1 cellular context compared by ENCODE assay signal in the genomic region with DNA sequence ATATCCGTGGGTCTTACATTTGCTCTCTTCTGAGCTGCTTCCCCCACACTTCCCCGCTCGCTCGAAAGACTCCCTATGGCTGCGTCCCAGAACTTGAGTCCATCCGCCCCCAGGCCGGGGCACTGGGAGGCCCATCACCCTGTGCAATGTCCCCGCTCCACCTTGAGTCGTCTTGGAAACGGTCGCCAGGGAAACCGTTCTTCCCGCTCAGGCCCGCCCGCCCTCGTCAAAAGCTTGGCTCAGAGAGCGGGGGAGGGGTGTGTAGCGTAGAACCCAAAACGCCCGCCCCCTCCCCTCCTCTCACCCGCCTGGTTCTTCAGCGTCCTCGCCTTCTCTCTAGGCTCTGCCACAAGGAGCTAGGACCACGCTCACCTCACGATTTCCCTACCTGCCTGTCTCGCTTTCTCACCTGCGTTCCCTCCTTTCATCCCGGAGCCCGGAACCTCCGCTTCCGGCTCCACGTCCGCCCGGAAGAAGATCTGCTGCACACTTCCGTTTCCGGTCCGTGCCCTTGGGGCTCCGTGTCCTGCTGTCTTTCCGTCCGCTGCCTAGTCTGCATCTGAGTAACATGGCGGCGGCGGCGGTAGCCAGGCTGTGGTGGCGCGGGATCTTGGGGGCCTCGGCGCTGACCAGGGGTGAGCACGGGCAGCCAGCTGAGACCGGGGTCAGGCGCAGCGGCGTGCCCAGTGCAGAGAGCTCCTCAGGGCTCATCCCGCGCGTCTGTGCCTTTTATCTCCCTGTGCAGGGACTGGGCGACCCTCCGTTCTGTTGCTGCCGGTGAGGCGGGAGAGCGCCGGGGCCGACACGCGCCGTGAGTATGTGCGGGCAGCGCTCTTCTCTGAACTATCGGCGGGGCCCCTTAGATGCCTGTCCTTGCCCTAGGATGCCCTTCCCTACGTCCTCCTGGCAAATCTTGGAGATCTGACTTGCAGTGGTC.
A peak's percentile ranks its signal among the peaks of the same experiment; 100 is the strongest.
TF ChIP-seq lines count a peak whose summit lies in the region.

A gene (minus strand): TSS at position 447 of the 937 bp plus-strand sequence. CDS start 19 bp downstream, at position 428.
A gene (plus strand): TSS at position 551 of the 937 bp plus-strand sequence. CDS start 18 bp downstream, at position 569.

TF ChIP-seq in K562, 482 proteins besides CTCF, POLR2A, EP300 and RAD21 (continued from another document and continues in another):
- TF ChIP-seq FOSL1 (tag; conservative IDR thresholded peaks at IDR 0.05) = peak; percentile 45; the same call in 1 of the 2 replicates
- TF ChIP-seq KAT2B (IDR thresholded peaks at IDR 0.05; ENCODE audit: low read depth, low read length) = no peak
- peak; percentile 93 to 95 for TF ChIP-seq FOXK2 (conservative IDR thresholded peaks at IDR 0.05 in 1 of 2, IDR thresholded peaks at IDR 0.05 in 1 of 2; ENCODE audit: low read depth in 2 of 2)
- TF ChIP-seq OTX1 (CRISPR knock-in tag; IDR thresholded peaks at IDR 0.05) = peak; percentile 85
- peak; percentile 99 for TF ChIP-seq XRCC5 (IDR thresholded peaks at IDR 0.05; ENCODE audit: low read depth, low read length)
- TF ChIP-seq ZNF431 (CRISPR knock-in tag; IDR thresholded peaks at IDR 0.05) = peak; percentile 52; the same call in 1 of the 2 replicates
- peak; percentile 35 to 87; a peak in 3 of 4 replicates for TF ChIP-seq KDM1A (IDR thresholded peaks at IDR 0.05)
- TF ChIP-seq MAFK (IDR thresholded peaks at IDR 0.05; ENCODE audit: low read length) = no peak
- TF ChIP-seq L3MBTL2 (IDR thresholded peaks at IDR 0.05) = peak; percentile 5; the same call in 1 of the 2 replicates
- TF ChIP-seq TCF7L2 (IDR thresholded peaks at IDR 0.05; ENCODE audit: low read depth, low read length) = no peak
- TF ChIP-seq ELF1 (tag; IDR thresholded peaks at IDR 0.05) = peak; percentile 85
- 0 out of 2 replicates have a peak, but pooled peaks have one; percentile 17 for TF ChIP-seq MYBL2 (IDR thresholded peaks at IDR 0.05; ENCODE audit: low read depth)
- no peak for TF ChIP-seq MYBL2 (CRISPR knock-in tag; IDR thresholded peaks at IDR 0.05; ENCODE audit: borderline replicate concordance)
- TF ChIP-seq ARHGAP35 (IDR thresholded peaks at IDR 0.05; ENCODE audit: partially characterized antibody) = peak; percentile 63
- TF ChIP-seq ZNF589 (CRISPR knock-in tag; IDR thresholded peaks at IDR 0.05; ENCODE audit: low read depth) = no peak
- TF ChIP-seq TAF1 (IDR thresholded peaks at IDR 0.05; ENCODE audit: control insufficient read depth, extremely low read depth, insufficient read depth, low read length, severe bottlenecking) = peak; percentile 98
- no peak for TF ChIP-seq STAG1 (CRISPR knock-in tag; IDR thresholded peaks at IDR 0.05; ENCODE audit: borderline replicate concordance)
- TF ChIP-seq, protein P1, sequence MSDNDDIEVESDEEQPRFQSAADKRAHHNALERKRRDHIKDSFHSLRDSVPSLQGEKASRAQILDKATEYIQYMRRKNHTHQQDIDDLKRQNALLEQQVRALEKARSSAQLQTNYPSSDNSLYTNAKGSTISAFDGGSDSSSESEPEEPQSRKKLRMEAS (CRISPR knock-in tag; IDR thresholded peaks at IDR 0.05) = peak; percentile 64
- peak in 1 of 2 experiments; percentile 40; a peak in 2 of 4 replicates for TF ChIP-seq ETV6 (IDR thresholded peaks at IDR 0.05; ENCODE audit: borderline replicate concordance in 1 of 2, low read depth in 2 of 2, low read length in 1 of 2)
- TF ChIP-seq ETV6 (CRISPR knock-in tag; IDR thresholded peaks at IDR 0.05; ENCODE audit: borderline replicate concordance) = no peak
- TF ChIP-seq MTA2 (IDR thresholded peaks at IDR 0.05; ENCODE audit: low read depth) = no peak
- no peak for TF ChIP-seq HDAC6 (IDR thresholded peaks at IDR 0.05; ENCODE audit: low read depth, low read length)
- TF ChIP-seq POLR3G (IDR thresholded peaks at IDR 0.05; ENCODE audit: extremely low read depth, insufficient read length, insufficient replicate concordance) = no peak
- TF ChIP-seq RCOR1 (IDR thresholded peaks at IDR 0.05; ENCODE audit: borderline replicate concordance in 1 of 2, low read depth in 2 of 2, low read length in 2 of 2) = peak in 1 of 2 experiments; percentile 61; a peak in 3 of 4 replicates
- peak; percentile 94 for TF ChIP-seq TAF7 (tag; IDR thresholded peaks at IDR 0.05)
- TF ChIP-seq KLF13 (tag; IDR thresholded peaks at IDR 0.05; ENCODE audit: borderline replicate concordance, low read depth) = peak; percentile 81
- TF ChIP-seq STAT5A (IDR thresholded peaks at IDR 0.05; ENCODE audit: borderline replicate concordance, low read length) = peak; percentile 54; the same call in 1 of the 2 replicates
- TF ChIP-seq RNF2 (IDR thresholded peaks at IDR 0.05) = peak; percentile 90
- TF ChIP-seq SMARCC2 (IDR thresholded peaks at IDR 0.05; ENCODE audit: low read depth) = no peak
- peak; percentile 92 for TF ChIP-seq ZZZ3 (IDR thresholded peaks at IDR 0.05)
- peak; percentile 24; the same call in 1 of the 2 replicates for TF ChIP-seq FOXK1 (CRISPR knock-in tag; IDR thresholded peaks at IDR 0.05; ENCODE audit: borderline replicate concordance)
- TF ChIP-seq JUN (IDR thresholded peaks at IDR 0.05; ENCODE audit: borderline replicate concordance, low read depth, low read length) = no peak; the same call in 1 of the 2 replicates
- TF ChIP-seq JUN (CRISPR knock-in tag; IDR thresholded peaks at IDR 0.05; ENCODE audit: borderline replicate concordance) = no peak
- peak; percentile 98 for TF ChIP-seq ETV1 (tag; conservative IDR thresholded peaks at IDR 0.05; ENCODE audit: low read depth)
- TF ChIP-seq, protein P2, sequence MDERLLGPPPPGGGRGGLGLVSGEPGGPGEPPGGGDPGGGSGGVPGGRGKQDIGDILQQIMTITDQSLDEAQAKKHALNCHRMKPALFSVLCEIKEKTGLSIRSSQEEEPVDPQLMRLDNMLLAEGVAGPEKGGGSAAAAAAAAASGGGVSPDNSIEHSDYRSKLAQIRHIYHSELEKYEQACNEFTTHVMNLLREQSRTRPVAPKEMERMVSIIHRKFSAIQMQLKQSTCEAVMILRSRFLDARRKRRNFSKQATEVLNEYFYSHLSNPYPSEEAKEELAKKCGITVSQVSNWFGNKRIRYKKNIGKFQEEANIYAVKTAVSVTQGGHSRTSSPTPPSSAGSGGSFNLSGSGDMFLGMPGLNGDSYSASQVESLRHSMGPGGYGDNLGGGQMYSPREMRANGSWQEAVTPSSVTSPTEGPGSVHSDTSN (CRISPR knock-in tag; IDR thresholded peaks at IDR 0.05; ENCODE audit: low read depth) = no peak
- TF ChIP-seq, protein P2 (tag; conservative IDR thresholded peaks at IDR 0.05; ENCODE audit: low read depth) = 0 out of 2 replicates have a peak, but pooled peaks have one; percentile 11
- TF ChIP-seq TARDBP (IDR thresholded peaks at IDR 0.05) = peak; percentile 84; the same call in 1 of the 2 replicates
- TF ChIP-seq POU5F1 (IDR thresholded peaks at IDR 0.05; ENCODE audit: borderline replicate concordance, low read depth, low read length, partially characterized antibody) = peak; percentile 39
- 0 out of 4 replicates have a peak, but pooled peaks of 1 of the 2 experiments have one; percentile 7 for TF ChIP-seq NRF1 (conservative IDR thresholded peaks at IDR 0.05 in 1 of 2, IDR thresholded peaks at IDR 0.05 in 1 of 2)
- no peak for TF ChIP-seq ZNF175 (CRISPR knock-in tag; IDR thresholded peaks at IDR 0.05; ENCODE audit: low read depth)
- peak; percentile 71; the same call in 1 of the 2 replicates for TF ChIP-seq SMARCE1 (IDR thresholded peaks at IDR 0.05)
- TF ChIP-seq FOXA3 (CRISPR knock-in tag; conservative IDR thresholded peaks at IDR 0.05 in 1 of 2, IDR thresholded peaks at IDR 0.05 in 1 of 2) = no peak
- TF ChIP-seq ZNF124 (CRISPR knock-in tag; IDR thresholded peaks at IDR 0.05) = no peak
- TF ChIP-seq, protein P3, sequence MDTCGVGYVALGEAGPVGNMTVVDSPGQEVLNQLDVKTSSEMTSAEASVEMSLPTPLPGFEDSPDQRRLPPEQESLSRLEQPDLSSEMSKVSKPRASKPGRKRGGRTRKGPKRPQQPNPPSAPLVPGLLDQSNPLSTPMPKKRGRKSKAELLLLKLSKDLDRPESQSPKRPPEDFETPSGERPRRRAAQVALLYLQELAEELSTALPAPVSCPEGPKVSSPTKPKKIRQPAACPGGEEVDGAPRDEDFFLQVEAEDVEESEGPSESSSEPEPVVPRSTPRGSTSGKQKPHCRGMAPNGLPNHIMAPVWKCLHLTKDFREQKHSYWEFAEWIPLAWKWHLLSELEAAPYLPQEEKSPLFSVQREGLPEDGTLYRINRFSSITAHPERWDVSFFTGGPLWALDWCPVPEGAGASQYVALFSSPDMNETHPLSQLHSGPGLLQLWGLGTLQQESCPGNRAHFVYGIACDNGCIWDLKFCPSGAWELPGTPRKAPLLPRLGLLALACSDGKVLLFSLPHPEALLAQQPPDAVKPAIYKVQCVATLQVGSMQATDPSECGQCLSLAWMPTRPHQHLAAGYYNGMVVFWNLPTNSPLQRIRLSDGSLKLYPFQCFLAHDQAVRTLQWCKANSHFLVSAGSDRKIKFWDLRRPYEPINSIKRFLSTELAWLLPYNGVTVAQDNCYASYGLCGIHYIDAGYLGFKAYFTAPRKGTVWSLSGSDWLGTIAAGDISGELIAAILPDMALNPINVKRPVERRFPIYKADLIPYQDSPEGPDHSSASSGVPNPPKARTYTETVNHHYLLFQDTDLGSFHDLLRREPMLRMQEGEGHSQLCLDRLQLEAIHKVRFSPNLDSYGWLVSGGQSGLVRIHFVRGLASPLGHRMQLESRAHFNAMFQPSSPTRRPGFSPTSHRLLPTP (IDR thresholded peaks at IDR 0.05; ENCODE audit: borderline replicate concordance, extremely low read depth, insufficient read length) = no peak
- TF ChIP-seq, protein P4, sequence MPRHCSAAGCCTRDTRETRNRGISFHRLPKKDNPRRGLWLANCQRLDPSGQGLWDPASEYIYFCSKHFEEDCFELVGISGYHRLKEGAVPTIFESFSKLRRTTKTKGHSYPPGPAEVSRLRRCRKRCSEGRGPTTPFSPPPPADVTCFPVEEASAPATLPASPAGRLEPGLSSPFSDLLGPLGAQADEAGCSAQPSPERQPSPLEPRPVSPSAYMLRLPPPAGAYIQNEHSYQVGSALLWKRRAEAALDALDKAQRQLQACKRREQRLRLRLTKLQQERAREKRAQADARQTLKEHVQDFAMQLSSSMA (CRISPR knock-in tag; IDR thresholded peaks at IDR 0.05) = peak; percentile 54; the same call in 1 of the 2 replicates
- TF ChIP-seq ZKSCAN1 (IDR thresholded peaks at IDR 0.05; ENCODE audit: low read depth, low read length) = peak; percentile 81; the same call in 1 of the 2 replicates
- peak; percentile 95 for TF ChIP-seq TBP (optimal IDR thresholded peaks at IDR 0.05; ENCODE audit: low read depth, low read length)
